ENCODE assay signal across 21 cellular contexts in the genomic region with DNA sequence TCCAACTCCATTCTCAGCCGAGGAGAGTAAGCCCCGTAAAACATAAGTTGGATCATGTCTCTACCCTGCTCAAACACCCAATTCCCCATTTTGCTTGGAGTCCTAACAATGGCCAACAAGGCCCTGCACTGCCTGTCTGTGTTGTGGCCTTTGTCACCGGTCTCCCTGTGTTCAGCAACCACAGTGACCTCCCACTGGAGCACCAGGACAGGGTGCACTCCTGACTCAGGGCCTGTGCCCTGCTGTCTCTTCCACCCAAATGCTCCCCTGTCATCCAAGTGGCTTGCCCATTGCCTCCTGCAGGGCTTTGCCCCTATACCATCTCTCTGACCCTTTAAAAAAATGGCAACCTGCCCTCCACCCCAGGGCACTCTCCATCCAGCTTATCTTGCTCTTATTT. TPM values are rescaled to one million over a fixed set of nuclear protein-coding genes. Genes with fewer than 3 reads are reported as not detected.
A peak's percentile ranks its signal among the peaks of the same experiment; 100 is the strongest.
DNase-seq lines count a peak whose midpoint lies in the region; ATAC-seq and TF ChIP-seq lines count a peak whose summit lies in the region.
"Had no signal": no experiment of that assay in that cellular context is flagged by ENCODE, and none has a peak within 500 bp of the region (broad histone marks: within the 10 kb centered on the region; RNA-seq: fewer than 3 reads in every experiment).

No MANE protein-coding gene starts in this region.

- no peak overlapping the region for H3K4me3 ChIP-seq in GM23248
- H3K4me3 ChIP-seq in neuronal stem cell (ENCODE audit: low read length in 2 of 2): no peak overlapping the region
- H3K4me3 ChIP-seq in thyroid gland (replicated peaks in 1 of 3): no peak overlapping the region
- H3K4me3 ChIP-seq in trophoblast cell (ENCODE audit: low read depth, low read length): no peak overlapping the region
- H3K4me3 ChIP-seq: GM12878 had no signal

- ATAC-seq in HG02571 (IDR thresholded peaks at IDR 0.05; ENCODE audit: unreplicated experiment) (no peak), GM21360 (IDR thresholded peaks at IDR 0.05; ENCODE audit: unreplicated experiment) (no peak)
- ATAC-seq: CD8-positive, alpha-beta T cell; stimulated activated effector memory CD8-positive, alpha-beta T cell treated with anti-CD3 and anti-CD28 coated beads, Interleukin-12 subunit alpha, Interleukin-12 subunit beta, amount 100 ng/mL, for 72 hours had no signal

- H3K4ac ChIP-seq in neuronal stem cell (ENCODE audit: low read length): no peak overlapping the region
- no peak overlapping the region for H3K4ac ChIP-seq in trophoblast cell (ENCODE audit: low read depth, low read length)

- in situ Hi-C loops in GM23248 (cut with MboI): no loop called here

- no peaks in the 10 kb centered on the region for H3F3A ChIP-seq in GM23248 (ENCODE audit: insufficient read depth)

- H3K79me2 ChIP-seq in GM23248 (ENCODE audit: insufficient read depth) (no peaks in the 10 kb centered on the region), trophoblast cell (ENCODE audit: control insufficient read depth, insufficient read depth, low read length, poor library complexity) (no peaks in the 10 kb centered on the region)

- WGBS in GM23248 (ENCODE audit: low coverage in 1 of 2, low lambda C conversion rate in 2 of 2, missing lambda C conversion rate in 2 of 2), 2 experiments: 78 to 79% methylated on average over 3 of the region's 3 CpGs
- WGBS in neuronal stem cell (ENCODE audit: extremely low coverage in 2 of 2, insufficient read length in 2 of 2, insufficient replicate concordance in 1 of 2), 2 donors: no CpG with 5 or more reads among the region's 3 CpGs
- 56 to 65% methylated on average over 3 of the region's 3 CpGs for WGBS in thyroid gland, 2 donors
- no CpG with 5 or more reads among the region's 3 CpGs for WGBS in trophoblast cell (ENCODE audit: extremely low coverage, insufficient coverage, insufficient read length)

- H3K27ac ChIP-seq in GM23248: no peak overlapping the region
- peak overlapping the region; percentile 70 for H3K27ac ChIP-seq in caudate nucleus (ENCODE audit: low read depth, low read length)
- H3K27ac ChIP-seq in neuronal stem cell (replicated peaks; ENCODE audit: low read length): no peak overlapping the region
- H3K27ac ChIP-seq in thyroid gland: peak overlapping the region; percentile 87 to 96 (median 90)
- H3K27ac ChIP-seq in trophoblast cell (ENCODE audit: low read depth, low read length): no peak overlapping the region
- H3K27ac ChIP-seq: foreskin keratinocyte had no signal

- TF ChIP-seq CTCF in thyroid gland (IDR thresholded peaks at IDR 0.05): no peak

- H3K14ac ChIP-seq in neuronal stem cell (ENCODE audit: low read length): no peak overlapping the region
- no peak overlapping the region for H3K14ac ChIP-seq in trophoblast cell (ENCODE audit: low read length)

- H3K18ac ChIP-seq in neuronal stem cell (ENCODE audit: low read length) (peak overlapping the region; percentile 48), trophoblast cell (ENCODE audit: low read length) (no peak overlapping the region)

- H4K20me1 ChIP-seq in GM23248 (ENCODE audit: insufficient read depth): no peaks in the 10 kb centered on the region

- H3K4me2 ChIP-seq in GM23248 (ENCODE audit: unreplicated experiment): no peak overlapping the region
- no peak overlapping the region for H3K4me2 ChIP-seq in neuronal stem cell (ENCODE audit: insufficient read depth, low read length, poor library complexity, severe bottlenecking)
- no peak overlapping the region for H3K4me2 ChIP-seq in trophoblast cell (ENCODE audit: low read length)

- H3K79me1 ChIP-seq in neuronal stem cell (ENCODE audit: low read depth, low read length) (no peaks in the 10 kb centered on the region), trophoblast cell (ENCODE audit: low read length) (no peaks in the 10 kb centered on the region)

- H2BK120ac ChIP-seq in neuronal stem cell (ENCODE audit: low read depth, low read length) (no peak overlapping the region), trophoblast cell (ENCODE audit: insufficient read depth, low read length, poor library complexity) (no peak overlapping the region)

- DNase-seq in GM23248 (no peak), caudate nucleus (lab: John Stamatoyannopoulos, UW) (no peak), neuronal stem cell (ENCODE audit: low spot score) (no peak), thyroid gland (peak in 1 of 2 donors; percentile 17), trophoblast cell (no peak), HuH-7 (ENCODE audit: low spot score) (no peak)
- DNase-seq: activated CD4-positive, alpha-beta T cell treated with anti-CD3 and anti-CD28 coated beads, Interleukin-2, amount 10 ng/mL, durations not matched to agents 7 days and 5 days; activated gamma-delta T cell treated with Interleukin-2 at 50 U/mL for 16 hours; CD8-positive, alpha-beta T cell; foreskin keratinocyte; H7; NCI-H2107; nephron progenitor cell had no signal

- H4K8ac ChIP-seq in neuronal stem cell (ENCODE audit: low read depth, low read length) (no peak overlapping the region), trophoblast cell (ENCODE audit: low read depth, low read length) (no peak overlapping the region)

- H2BK5ac ChIP-seq in neuronal stem cell (ENCODE audit: low read length) (no peak overlapping the region), trophoblast cell (ENCODE audit: low read depth, low read length, poor library complexity) (no peak overlapping the region)

- H4K91ac ChIP-seq in neuronal stem cell (ENCODE audit: low read depth, low read length, poor library complexity) (no peak overlapping the region), trophoblast cell (ENCODE audit: low read depth, low read length) (no peak overlapping the region)

- H2AK5ac ChIP-seq in neuronal stem cell (ENCODE audit: low read depth, low read length) (peak overlapping the region; percentile 42), trophoblast cell (ENCODE audit: low read length) (no peak overlapping the region)

- H3K9me2 ChIP-seq in GM23248 (ENCODE audit: insufficient read depth): no peaks in the 10 kb centered on the region

- H3K9ac ChIP-seq in GM23248 (no peak overlapping the region), neuronal stem cell (ENCODE audit: low read depth, low read length, poor library complexity) (no peak overlapping the region), trophoblast cell (ENCODE audit: low read length) (no peak overlapping the region)

- H3K9me3 ChIP-seq in GM23248 (ENCODE audit: low read depth) (no peaks in the 10 kb centered on the region), neuronal stem cell (replicated peaks in 1 of 2; ENCODE audit: control insufficient read depth in 2 of 2, insufficient read depth in 1 of 2, low read depth in 1 of 2, low read length in 2 of 2) (no peaks in the 10 kb centered on the region), thyroid gland (no peaks in the 10 kb centered on the region), trophoblast cell (ENCODE audit: insufficient read depth, low read depth, low read length) (peaks cover 2% of the 10 kb centered on the region)

- no peak overlapping the region for H4K12ac ChIP-seq in trophoblast cell (ENCODE audit: low read depth, low read length)

- H3K36me3 ChIP-seq in GM23248 (ENCODE audit: low read depth) (no peaks in the 10 kb centered on the region), neuronal stem cell (replicated peaks in 1 of 2; ENCODE audit: control insufficient read depth in 2 of 2, insufficient read depth in 2 of 2, low read length in 2 of 2) (no peaks in the 10 kb centered on the region), thyroid gland (no peaks in the 10 kb centered on the region), trophoblast cell (ENCODE audit: control insufficient read depth in 1 of 2, insufficient read depth in 2 of 2, low read length in 2 of 2) (no peaks in the 10 kb centered on the region)

- H3K23ac ChIP-seq in neuronal stem cell (ENCODE audit: low read depth, low read length, poor library complexity) (no peak overlapping the region), trophoblast cell (ENCODE audit: low read length) (no peak overlapping the region)

- intact Hi-C loops in thyroid gland (cut with DNase I): loop anchor here (10.0 kb wide), 1 partner anchor 133 kb away; no protein-coding TSS in a partner anchor

- H2BK15ac ChIP-seq in neuronal stem cell (ENCODE audit: low read length): no peak overlapping the region

- no peak for TF ChIP-seq POLR2A in thyroid gland (IDR thresholded peaks at IDR 0.05)

- H3K27me3 ChIP-seq in GM23248 (replicated peaks; ENCODE audit: insufficient read depth): peaks cover 19% of the 10 kb centered on the region
- no peaks in the 10 kb centered on the region for H3K27me3 ChIP-seq in neuronal stem cell (ENCODE audit: control insufficient read depth in 3 of 3, insufficient read depth in 3 of 3, low read depth in 1 of 3, low read length in 3 of 3)
- H3K27me3 ChIP-seq in thyroid gland: no peaks in the 10 kb centered on the region
- H3K27me3 ChIP-seq in trophoblast cell (ENCODE audit: insufficient read depth, low read length): no peaks in the 10 kb centered on the region

- H2AFZ ChIP-seq in GM23248 (peak overlapping the region; percentile 67; the same call in 1 of the 2 replicates), neuronal stem cell (ENCODE audit: low read length) (no peak overlapping the region), trophoblast cell (ENCODE audit: insufficient read depth, low read length, poor library complexity) (no peak overlapping the region)

- H2BK12ac ChIP-seq in neuronal stem cell (ENCODE audit: low read length) (no peak overlapping the region), trophoblast cell (ENCODE audit: low read length) (no peak overlapping the region)

- H3K4me1 ChIP-seq in GM23248 (ENCODE audit: insufficient read depth) (0 out of 2 replicates have a peak, but pooled peaks cover 2% of the 10 kb centered on the region), neuronal stem cell (ENCODE audit: control insufficient read depth in 2 of 2, insufficient read depth in 1 of 2, low read depth in 1 of 2, low read length in 2 of 2) (peaks cover 0 to 2% of the 10 kb centered on the region in 2 donors), thyroid gland (peaks cover 17 to 22% of the 10 kb centered on the region in 2 donors), trophoblast cell (ENCODE audit: control insufficient read depth in 1 of 2, insufficient read depth in 2 of 2, low read length in 2 of 2) (no peaks in the 10 kb centered on the region)
- H3K4me1 ChIP-seq: foreskin keratinocyte had no signal

RNA-seq across cellular contexts. Expression of a gene that starts 4.4 kb away (rescaled TPM):
- not detected in 2 replicates for total RNA-seq in GM23248 (2014; rRNA removed; shearing (Covaris generic))
- not detected in 2 replicates for polyA plus RNA-seq in GM23248 (2016; fragmentation: Nextera tagmentation; extraction: Ambion mirVana)
- not detected for polyA plus RNA-seq in neuronal stem cell (2013, experiment 1 of 2)
- polyA plus RNA-seq in neuronal stem cell (2013, experiment 2 of 2): not detected
- total RNA-seq in thyroid gland: not detected
- polyA plus RNA-seq in trophoblast cell (2013): not detected in 2 replicates
- total RNA-seq: activated CD4-positive, alpha-beta T cell treated with anti-CD3 and anti-CD28 coated beads, Interleukin-2, amount 10 ng/mL, durations not matched to agents 7 days and 5 days; CD8-positive, alpha-beta T cell; foreskin keratinocyte; H7; kidney; LHCN-M2; mesothelial cell of epicardium; renal cortical epithelial cell had no signal
- polyA plus RNA-seq: foreskin keratinocyte had no signal

RNA-seq across cellular contexts. Expression of a gene that starts 13.7 kb away (rescaled TPM):
- total RNA-seq in GM23248 (2014; rRNA removed; shearing (Covaris generic)): not detected in 2 replicates
- not detected in 2 replicates for polyA plus RNA-seq in GM23248 (2016; fragmentation: Nextera tagmentation; extraction: Ambion mirVana)
- polyA plus RNA-seq in neuronal stem cell (2013, experiment 1 of 2): not detected
- not detected for polyA plus RNA-seq in neuronal stem cell (2013, experiment 2 of 2)
- not detected for total RNA-seq in thyroid gland
- polyA plus RNA-seq in trophoblast cell (2013): not detected in 2 replicates
- total RNA-seq: activated CD4-positive, alpha-beta T cell treated with anti-CD3 and anti-CD28 coated beads, Interleukin-2, amount 10 ng/mL, durations not matched to agents 7 days and 5 days; CD8-positive, alpha-beta T cell; foreskin keratinocyte; GM12878; H7; kidney; LHCN-M2; mesothelial cell of epicardium; renal cortical epithelial cell had no signal
- polyA plus RNA-seq: foreskin keratinocyte, GM12878 had no signal

RNA-seq across cellular contexts. Expression of a gene that starts 34.4 kb away (rescaled TPM):
- not detected in 2 replicates for total RNA-seq in GM23248 (2014; rRNA removed; shearing (Covaris generic))
- not detected in 2 replicates for polyA plus RNA-seq in GM23248 (2016; fragmentation: Nextera tagmentation; extraction: Ambion mirVana)
- polyA plus RNA-seq in neuronal stem cell (2013, experiment 1 of 2): not detected
- not detected for polyA plus RNA-seq in neuronal stem cell (2013, experiment 2 of 2)
- not detected for total RNA-seq in thyroid gland
- polyA plus RNA-seq in trophoblast cell (2013): 0.01 TPM in 2 replicates
- total RNA-seq: activated CD4-positive, alpha-beta T cell treated with anti-CD3 and anti-CD28 coated beads, Interleukin-2, amount 10 ng/mL, durations not matched to agents 7 days and 5 days; CD8-positive, alpha-beta T cell; foreskin keratinocyte; GM12878; H7; kidney; LHCN-M2; mesothelial cell of epicardium; renal cortical epithelial cell had no signal
- polyA plus RNA-seq: foreskin keratinocyte, GM12878 had no signal

RNA-seq across cellular contexts. Expression of a gene that starts 50.5 kb away (rescaled TPM):
- not detected in 2 replicates for total RNA-seq in GM23248 (2014; rRNA removed; shearing (Covaris generic))
- not detected in 2 replicates for polyA plus RNA-seq in GM23248 (2016; fragmentation: Nextera tagmentation; extraction: Ambion mirVana)
- not detected for polyA plus RNA-seq in neuronal stem cell (2013, experiment 1 of 2)
- not detected for polyA plus RNA-seq in neuronal stem cell (2013, experiment 2 of 2)
- total RNA-seq in thyroid gland: under 1 TPM in 3 of 4 donors, not detected in 1; 0.22 to 0.46 (median 0.40) TPM
- polyA plus RNA-seq in trophoblast cell (2013): not detected in 2 replicates
- total RNA-seq: activated CD4-positive, alpha-beta T cell treated with anti-CD3 and anti-CD28 coated beads, Interleukin-2, amount 10 ng/mL, durations not matched to agents 7 days and 5 days; CD8-positive, alpha-beta T cell; foreskin keratinocyte; GM12878; kidney; LHCN-M2; mesothelial cell of epicardium; renal cortical epithelial cell had no signal
- polyA plus RNA-seq: foreskin keratinocyte, GM12878 had no signal

Comparison
In these comparisons a context has a peak if more than half of its experiments do, and no peak if none do; other contexts are left out.
1. H3K27ac ChIP-seq: peak in caudate nucleus (single experiment) and thyroid gland (3 of 3); none in GM23248 (single experiment), neuronal stem cell (single experiment) and trophoblast cell (single experiment).